18 cellular contexts compared by ENCODE assay signal in the genomic region with DNA sequence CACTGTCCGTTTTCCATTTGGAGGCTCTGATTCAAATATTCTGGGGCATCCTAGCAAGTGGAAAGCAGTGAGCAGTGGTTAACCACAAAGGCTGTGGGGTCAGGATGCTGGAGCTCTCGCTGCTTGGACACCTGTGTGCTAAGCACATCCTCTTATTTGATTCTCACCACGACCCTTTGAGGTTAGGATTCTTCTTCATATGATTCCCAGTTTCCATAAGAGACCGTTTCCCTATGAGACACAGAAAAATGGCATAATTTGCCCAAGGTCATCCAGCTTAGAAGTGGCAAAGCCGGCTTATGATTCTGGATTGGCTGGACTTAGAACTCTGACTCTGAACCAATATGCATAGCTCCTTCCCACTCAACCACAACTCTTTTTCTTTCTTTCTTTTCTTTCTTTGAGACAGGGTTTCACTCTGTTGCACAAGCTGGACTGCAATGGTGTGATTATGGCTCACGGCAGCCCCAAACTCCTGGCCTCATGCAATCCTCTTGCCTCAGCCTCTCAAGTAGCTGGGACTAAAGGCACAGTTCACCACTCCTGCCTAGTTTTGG.
DNase-seq lines count a peak whose midpoint lies in the region; ATAC-seq and TF ChIP-seq lines count a peak whose summit lies in the region.
"Had no signal": no experiment of that assay in that cellular context is flagged by ENCODE, and none has a peak within 500 bp of the region (broad histone marks: within the 10 kb centered on the region; RNA-seq: fewer than 3 reads in every experiment).

No MANE protein-coding gene starts in this region.

- ATAC-seq in natural killer cell treated with Interleukin-12 subunit alpha and Interleukin-12 subunit beta and Interleukin-15 and Interleukin-18, amount 100 ng/mL, for 72 hours: no peak
- ATAC-seq: naive thymus-derived CD4-positive, alpha-beta T cell; Panc1 had no signal

- no peaks in the 10 kb centered on the region for H3K9me2 ChIP-seq in DOHH2 (replicated peaks; ENCODE audit: control insufficient read depth, low read length)

- H3K27ac ChIP-seq in DOHH2 (ENCODE audit: low read depth, low read length): no peak overlapping the region
- H3K27ac ChIP-seq: suprapubic skin had no signal

- H4K20me1 ChIP-seq in DOHH2 (ENCODE audit: control insufficient read depth, insufficient read depth, low read depth, low read length): no peaks in the 10 kb centered on the region

- no peaks in the 10 kb centered on the region for H3K36me3 ChIP-seq in DOHH2 (ENCODE audit: control insufficient read depth, low read length)
- H3K36me3 ChIP-seq: suprapubic skin had no signal

- no peaks in the 10 kb centered on the region for H3K9me3 ChIP-seq in DOHH2 (ENCODE audit: control insufficient read depth, insufficient read depth, low read length)
- H3K9me3 ChIP-seq: suprapubic skin had no signal

- H3K9me3 Mint-ChIP-seq in neural crest cell: no peaks in the 10 kb centered on the region
- no peaks in the 10 kb centered on the region for H3K9me3 Mint-ChIP-seq in natural killer cell treated with Interleukin-12 subunit alpha and Interleukin-12 subunit beta and Interleukin-15 and Interleukin-18, amount 100 ng/mL, for 72 hours
- no peaks in the 10 kb centered on the region for H3K9me3 Mint-ChIP-seq in activated CD4-positive, alpha-beta memory T cell treated with anti-CD3 and anti-CD28 coated beads, Interleukin-2, amount 10 ng/mL, durations not matched to agents 7 days and 5 days
- H3K9me3 Mint-ChIP-seq: activated CD4-positive, alpha-beta memory T cell treated with anti-CD3 and anti-CD28 coated beads for 36 hours; activated naive CD8-positive, alpha-beta T cell treated with anti-CD3 and anti-CD28 coated beads for 36 hours; activated T-cell treated with anti-CD3 and anti-CD28 coated beads, Interleukin-2, amount 50 U/mL, for 72 hours had no signal

- TF ChIP-seq CTCF in DOHH2 (IDR thresholded peaks at IDR 0.05; ENCODE audit: low read depth, low read length, poor library complexity, severe bottlenecking) (no peak), choroid plexus epithelial cell (conservative IDR thresholded peaks at IDR 0.05; ENCODE audit: low read depth, low read length) (no peak), neural crest cell (conservative IDR thresholded peaks at IDR 0.05) (no peak)

- no peaks in the 10 kb centered on the region for H3F3A ChIP-seq in DOHH2 (ENCODE audit: control insufficient read depth, insufficient read depth)

- peaks cover 40% of the 10 kb centered on the region for H3K4me1 ChIP-seq in DOHH2 (ENCODE audit: control insufficient read depth, low read length)
- H3K4me1 ChIP-seq: suprapubic skin had no signal

- H3K4me3 Mint-ChIP-seq in neural crest cell: peak overlapping the region; percentile 22
- H3K4me3 Mint-ChIP-seq in natural killer cell treated with Interleukin-12 subunit alpha and Interleukin-12 subunit beta and Interleukin-15 and Interleukin-18, amount 100 ng/mL, for 72 hours: no peak overlapping the region
- no peak overlapping the region for H3K4me3 Mint-ChIP-seq in activated CD4-positive, alpha-beta memory T cell treated with anti-CD3 and anti-CD28 coated beads, Interleukin-2, amount 10 ng/mL, durations not matched to agents 7 days and 5 days
- H3K4me3 Mint-ChIP-seq: activated CD4-positive, alpha-beta memory T cell treated with anti-CD3 and anti-CD28 coated beads for 36 hours; activated naive CD8-positive, alpha-beta T cell treated with anti-CD3 and anti-CD28 coated beads for 36 hours; activated T-cell treated with anti-CD3 and anti-CD28 coated beads, Interleukin-2, amount 50 U/mL, for 72 hours; naive thymus-derived CD4-positive, alpha-beta T cell had no signal

- no peaks in the 10 kb centered on the region for H3K27me3 ChIP-seq in DOHH2 (ENCODE audit: control insufficient read depth, low read length)
- H3K27me3 ChIP-seq: suprapubic skin had no signal

- peak overlapping the region; percentile 44 for H3K4me2 ChIP-seq in DOHH2 (ENCODE audit: low read length)

- H3K4me1 Mint-ChIP-seq in neural crest cell: peaks cover 48% of the 10 kb centered on the region
- H3K4me1 Mint-ChIP-seq in natural killer cell treated with Interleukin-12 subunit alpha and Interleukin-12 subunit beta and Interleukin-15 and Interleukin-18, amount 100 ng/mL, for 72 hours (ENCODE audit: low read depth in 2 of 2): peaks cover 0 to 2% of the 10 kb centered on the region in 2 donors
- peaks cover 2% of the 10 kb centered on the region for H3K4me1 Mint-ChIP-seq in activated CD4-positive, alpha-beta memory T cell treated with anti-CD3 and anti-CD28 coated beads, Interleukin-2, amount 10 ng/mL, durations not matched to agents 7 days and 5 days

- 0 out of 2 replicates have a peak overlapping the region, but pooled peaks have one; percentile 2 for H3K4me3 ChIP-seq in DOHH2 (ENCODE audit: low read length)
- H3K4me3 ChIP-seq in choroid plexus epithelial cell (ENCODE audit: low read depth, low read length): no peak overlapping the region
- H3K4me3 ChIP-seq: suprapubic skin had no signal

- no peaks in the 10 kb centered on the region for H3K36me3 Mint-ChIP-seq in neural crest cell (ENCODE audit: low read depth)
- H3K36me3 Mint-ChIP-seq in natural killer cell treated with Interleukin-12 subunit alpha and Interleukin-12 subunit beta and Interleukin-15 and Interleukin-18, amount 100 ng/mL, for 72 hours: no peaks in the 10 kb centered on the region
- no peaks in the 10 kb centered on the region for H3K36me3 Mint-ChIP-seq in activated CD4-positive, alpha-beta memory T cell treated with anti-CD3 and anti-CD28 coated beads, Interleukin-2, amount 10 ng/mL, durations not matched to agents 7 days and 5 days (ENCODE audit: low read depth)
- H3K36me3 Mint-ChIP-seq: activated CD4-positive, alpha-beta memory T cell treated with anti-CD3 and anti-CD28 coated beads for 36 hours; activated naive CD8-positive, alpha-beta T cell treated with anti-CD3 and anti-CD28 coated beads for 36 hours; naive thymus-derived CD4-positive, alpha-beta T cell had no signal

- no peak overlapping the region for H3K27ac Mint-ChIP-seq in neural crest cell (ENCODE audit: unreplicated experiment)
- no peak overlapping the region for H3K27ac Mint-ChIP-seq in natural killer cell treated with Interleukin-12 subunit alpha and Interleukin-12 subunit beta and Interleukin-15 and Interleukin-18, amount 100 ng/mL, for 72 hours
- H3K27ac Mint-ChIP-seq in activated CD4-positive, alpha-beta memory T cell treated with anti-CD3 and anti-CD28 coated beads, Interleukin-2, amount 10 ng/mL, durations not matched to agents 7 days and 5 days: no peak overlapping the region
- H3K27ac Mint-ChIP-seq: activated CD4-positive, alpha-beta memory T cell treated with anti-CD3 and anti-CD28 coated beads for 36 hours; activated naive CD8-positive, alpha-beta T cell treated with anti-CD3 and anti-CD28 coated beads for 36 hours; activated T-cell treated with anti-CD3 and anti-CD28 coated beads, Interleukin-2, amount 50 U/mL, for 72 hours had no signal

- CTCF ChIA-PET in activated CD4-positive, alpha-beta memory T cell treated with anti-CD3 and anti-CD28 coated beads, Interleukin-2, amount 10 ng/mL, durations not matched to agents 7 days and 5 days (lab: Charles Lee): no interaction called here

- peaks cover 88% of the 10 kb centered on the region for H3K27me3 Mint-ChIP-seq in neural crest cell (ENCODE audit: low read depth)
- H3K27me3 Mint-ChIP-seq in natural killer cell treated with Interleukin-12 subunit alpha and Interleukin-12 subunit beta and Interleukin-15 and Interleukin-18, amount 100 ng/mL, for 72 hours: no peaks in the 10 kb centered on the region
- H3K27me3 Mint-ChIP-seq in activated CD4-positive, alpha-beta memory T cell treated with anti-CD3 and anti-CD28 coated beads, Interleukin-2, amount 10 ng/mL, durations not matched to agents 7 days and 5 days: no peaks in the 10 kb centered on the region
- H3K27me3 Mint-ChIP-seq: activated CD4-positive, alpha-beta memory T cell treated with anti-CD3 and anti-CD28 coated beads for 36 hours; activated naive CD8-positive, alpha-beta T cell treated with anti-CD3 and anti-CD28 coated beads for 36 hours; naive thymus-derived CD4-positive, alpha-beta T cell had no signal

- no peaks in the 10 kb centered on the region for H3K79me2 ChIP-seq in DOHH2 (ENCODE audit: control insufficient read depth, low read length)

- POLR2A ChIA-PET in activated CD4-positive, alpha-beta memory T cell treated with anti-CD3 and anti-CD28 coated beads, Interleukin-2, amount 10 ng/mL, durations not matched to agents 7 days and 5 days (lab: Charles Lee): no interaction called here

- DNase-seq in NCI-H226: peak; percentile 35
- DNase-seq in choroid plexus epithelial cell (ENCODE audit: low read depth): peak; percentile 90
- no peak for DNase-seq in neural crest cell (ENCODE audit: low read depth, low spot score)
- DNase-seq in natural killer cell treated with Interleukin-12 subunit alpha and Interleukin-12 subunit beta and Interleukin-15 and Interleukin-18, amount 100 ng/mL, for 72 hours (ENCODE audit: low spot score): no peak
- no peak for DNase-seq in SHP77 (lab: John Stamatoyannopoulos, UW)
- no peak for DNase-seq in NCI-H187 (lab: John Stamatoyannopoulos, UW)
- no peak for DNase-seq in activated CD4-positive, alpha-beta memory T cell treated with anti-CD3 and anti-CD28 coated beads, Interleukin-2, amount 10 ng/mL, durations not matched to agents 7 days and 5 days
- DNase-seq: activated CD4-positive, alpha-beta memory T cell treated with anti-CD3 and anti-CD28 coated beads for 36 hours; activated naive CD8-positive, alpha-beta T cell treated with anti-CD3 and anti-CD28 coated beads for 36 hours; activated T-cell treated with anti-CD3 and anti-CD28 coated beads, Interleukin-2, amount 50 U/mL, for 72 hours; cerebellar nuclear complex; naive thymus-derived CD4-positive, alpha-beta T cell; NCI-H1930; NCI-H510A treated with DMSO at 0.1 percent for 48 hours; retina had no signal

Comparison
In these comparisons a context has a peak if more than half of its experiments do, and no peak if none do; other contexts are left out.
1. DNase-seq: peak in NCI-H226 (single experiment) and choroid plexus epithelial cell (single experiment); none in neural crest cell (single experiment), natural killer cell treated with Interleukin-12 subunit alpha and Interleukin-12 subunit beta and Interleukin-15 and Interleukin-18, amount 100 ng/mL, for 72 hours (single experiment), SHP77 (0 of 2), NCI-H187 (0 of 2) and activated CD4-positive, alpha-beta memory T cell treated with anti-CD3 and anti-CD28 coated beads, Interleukin-2, amount 10 ng/mL, durations not matched to agents 7 days and 5 days (single experiment).